ENCODE assay signal across 27 cellular contexts in the genomic region with DNA sequence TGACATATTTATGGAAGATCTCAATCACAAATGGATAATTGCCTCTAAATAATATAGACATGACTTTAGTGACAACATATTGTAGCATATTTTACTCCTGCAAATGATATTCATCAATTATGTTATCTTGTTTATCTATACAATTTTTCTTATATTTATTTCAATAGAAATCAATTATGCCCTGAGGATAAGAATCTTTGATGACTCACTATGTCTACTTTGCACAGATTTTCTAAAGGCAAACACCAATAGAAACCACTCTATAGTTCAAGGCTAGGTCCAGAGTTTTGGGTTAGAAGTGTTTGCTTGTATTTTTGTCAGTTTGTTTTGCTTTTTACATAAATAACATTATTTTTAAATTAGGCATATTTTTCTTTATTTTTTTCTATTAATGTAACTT.
"Had no signal": no experiment of that assay in that cellular context is flagged by ENCODE, and none has a peak within 500 bp of the region (broad histone marks: within the 10 kb centered on the region; RNA-seq: fewer than 3 reads in every experiment).

No MANE protein-coding gene starts in this region.

- ATAC-seq: left colon; left lung; lower lobe of right lung; natural killer cell; pancreas; right cardiac atrium; sciatic nerve; stimulated activated naive B cell treated with anti-CD40 and anti-IgM and Interleukin-4, amounts not matched to agents 10 μg/mL and 1 μg/mL and 100 μg/mL, for 72 hours; stimulated activated naive CD8-positive, alpha-beta T cell treated with anti-CD3 and anti-CD28 coated beads, Interleukin-15, Interleukin-2, amounts not matched to agents 100 U/mL and 50 U/mL, for 24 hours had no signal

- H3K4me3 ChIP-seq: hepatocyte, left lung, lower lobe of right lung, pancreas, prostate gland, skin epidermis, stomach, testis, thyroid gland, transverse colon, upper lobe of left lung, vagina had no signal

- H2AFZ ChIP-seq: hepatocyte had no signal

- DNase-seq: left colon; left lung; lower lobe of right lung; mammary epithelial cell; mesenchymal stem cell; natural killer cell; pancreas; posterior cingulate gyrus; retina; right cardiac atrium; stimulated activated CD4-positive, alpha-beta T cell treated with anti-CD3 and anti-CD28 coated beads, Interleukin-12 subunit alpha, Interleukin-12 subunit beta, amount 100 ng/mL, for 4 hours; stimulated activated CD4-positive, alpha-beta T cell treated with anti-CD3 and anti-CD28 coated beads, Interleukin-15, amount 100 ng/mL, for 24 hours; stimulated activated CD4-positive, alpha-beta T cell treated with anti-CD3 and anti-CD28 coated beads, Interleukin-2, amount 100 ng/mL, for 24 hours; stimulated activated CD4-positive, alpha-beta T cell treated with anti-CD3 and anti-CD28 coated beads, Interleukin-4, amount 100 ng/mL, for 1 hour; stimulated activated naive B cell treated with anti-CD40 and anti-IgM and Interleukin-4, amounts not matched to agents 10 μg/mL and 1 μg/mL and 100 μg/mL, for 72 hours; stimulated activated naive CD8-positive, alpha-beta T cell treated with anti-CD3 and anti-CD28 coated beads, Interleukin-15, Interleukin-2, amounts not matched to agents 100 U/mL and 50 U/mL, for 24 hours; stomach; testis; thyroid gland; transverse colon; upper lobe of left lung had no signal

- H3K4me1 ChIP-seq: left lung, prostate gland, testis, thyroid gland, upper lobe of left lung, vagina had no signal

- H3K36me3 ChIP-seq: left lung, lower lobe of right lung, pancreas, prostate gland, stomach, thyroid gland, transverse colon, upper lobe of left lung, vagina had no signal

- FAIRE-seq: keratinocyte had no signal

- H3K4me2 ChIP-seq: hepatocyte had no signal

- H3K27me3 ChIP-seq: hepatocyte, left lung, pancreas, stomach, testis, thyroid gland, transverse colon, upper lobe of left lung, vagina had no signal

- H3K27ac ChIP-seq: hepatocyte, left lung, lower lobe of right lung, pancreas, prostate gland, skin epidermis, stomach, testis, thyroid gland, transverse colon, upper lobe of left lung, vagina had no signal

- H3K9me3 ChIP-seq: lower lobe of right lung, pancreas, prostate gland, testis, thyroid gland, transverse colon, upper lobe of left lung, vagina had no signal

- H3K79me2 ChIP-seq: hepatocyte had no signal
